1 cellular context compared by ENCODE assay signal in genomic region chr2:237414056-237414661, GRCh38.
TF ChIP-seq lines count a peak whose summit lies in the region.

COL6A3 (minus strand) TSS chr2:237414164; CDS start chr2:237396817, 17,347 bp downstream.

TF ChIP-seq in HepG2, 621 proteins besides CTCF, POLR2A, EP300 and RAD21:
- TF ChIP-seq ZBTB40 (IDR thresholded peaks at IDR 0.05) (no peak), ZBTB40 (CRISPR knock-in tag; IDR thresholded peaks at IDR 0.05) (no peak), ZNF746 (CRISPR knock-in tag; IDR thresholded peaks at IDR 0.05) (no peak), NCOA2 (CRISPR knock-in tag; IDR thresholded peaks at IDR 0.05) (no peak), HDAC1 (CRISPR knock-in tag; IDR thresholded peaks at IDR 0.05) (no peak), ZNF570 (CRISPR knock-in tag; IDR thresholded peaks at IDR 0.05; ENCODE audit: borderline replicate concordance) (no peak), ATF7-NPFF (CRISPR knock-in tag; IDR thresholded peaks at IDR 0.05; ENCODE audit: low read depth) (no peak), ZBTB1 (CRISPR knock-in tag; IDR thresholded peaks at IDR 0.05; ENCODE audit: borderline replicate concordance) (no peak), ZNF629 (CRISPR knock-in tag; conservative IDR thresholded peaks at IDR 0.05) (no peak), ZNF580 (CRISPR knock-in tag; IDR thresholded peaks at IDR 0.05; ENCODE audit: borderline replicate concordance, low read depth) (no peak), TAF1 (CRISPR knock-in tag; IDR thresholded peaks at IDR 0.05) (no peak), MED13 (CRISPR knock-in tag; IDR thresholded peaks at IDR 0.05) (no peak), HNRNPUL1 (IDR thresholded peaks at IDR 0.05; ENCODE audit: low read depth, low read length) (no peak), TERF1 (CRISPR knock-in tag; IDR thresholded peaks at IDR 0.05) (no peak), THAP11 (CRISPR knock-in tag; IDR thresholded peaks at IDR 0.05) (no peak), HNRNPL (IDR thresholded peaks at IDR 0.05; ENCODE audit: low read depth, low read length) (no peak), YEATS2 (CRISPR knock-in tag; IDR thresholded peaks at IDR 0.05; ENCODE audit: borderline replicate concordance) (no peak), ZNF232 (CRISPR knock-in tag; IDR thresholded peaks at IDR 0.05; ENCODE audit: borderline replicate concordance) (no peak), ADNP (CRISPR knock-in tag; IDR thresholded peaks at IDR 0.05) (no peak), ZNF251 (CRISPR knock-in tag; IDR thresholded peaks at IDR 0.05) (no peak)
TF ChIP-seq in HepG2: peak in this region for 0.
